In the genomic region with DNA sequence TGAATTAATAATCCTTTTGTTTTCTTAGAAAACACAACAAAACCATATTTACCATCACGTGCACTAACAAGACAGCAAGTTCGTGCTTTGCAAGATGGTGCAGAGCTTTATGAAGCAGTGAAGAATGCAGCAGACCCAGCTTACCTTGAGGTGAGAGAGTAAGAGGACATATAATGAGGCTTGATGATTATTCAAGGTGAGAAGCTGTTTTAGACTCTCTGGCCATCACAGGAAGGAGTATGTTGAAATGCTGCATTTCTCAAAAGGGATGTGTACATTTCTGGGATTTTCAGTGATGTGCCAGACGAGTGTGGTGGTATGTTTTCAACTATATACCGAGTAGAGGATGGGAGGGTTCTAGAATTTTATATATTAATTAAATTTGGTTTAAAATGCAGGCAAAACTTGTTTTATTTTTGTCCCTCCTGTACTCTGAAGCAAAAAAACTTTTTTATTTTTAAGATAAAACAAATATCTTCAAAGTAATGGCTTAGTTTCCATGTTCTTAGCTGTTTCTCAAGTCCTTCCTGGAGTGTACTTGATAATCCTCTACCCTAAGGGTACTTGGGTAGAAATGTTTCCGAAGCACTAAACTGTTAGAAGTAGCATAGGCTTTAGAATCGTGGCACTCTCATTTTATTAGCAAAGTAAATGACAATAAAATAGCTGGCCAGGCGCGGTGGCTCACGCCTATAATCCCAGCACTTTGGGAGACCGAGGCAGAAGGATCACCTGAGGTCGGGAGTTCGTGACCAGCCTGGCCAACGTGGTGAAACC, we compare ENCODE assay signal across 26 cellular contexts.
"Had no signal": no experiment of that assay in that cellular context is flagged by ENCODE, and none has a peak within 500 bp of the region (broad histone marks: within the 10 kb centered on the region; RNA-seq: fewer than 3 reads in every experiment).

No MANE protein-coding gene starts in this region.

- H3K4me3 ChIP-seq: MG63, SJCRH30 had no signal

- H3K9me3 ChIP-seq: MG63 had no signal

- ATAC-seq: HepG2, Panc1, PC-3, Right ventricle myocardium inferior, SK-N-SH treated with all-trans-retinoic acid at 6 μM for 48 hours had no signal

- H3K27me3 ChIP-seq: MG63, SJCRH30 had no signal

- H3K4me1 ChIP-seq: SJCRH30 had no signal

- H3K27ac ChIP-seq: SJCRH30 had no signal

- DNase-seq: IMR-90, Karpas-422, KG1, MG63, MV-4-11, NCI-H1048, NCI-H1105, NCI-H1417, NCI-H146, NCI-H1694 treated with DMSO at 0.1 percent for 48 hours, NCI-H1930, NCI-H2081, NCI-H2171, NCI-H226, NCI-H446, NCI-H510A, NCI-H524 treated with DMSO at 0.1 percent for 48 hours, NCI-H69, NCI-H774, PC-3, SHP77 treated with DMSO at 0.1 percent for 48 hours, SJCRH30 had no signal
